Comparison of ENCODE assay signal across 13 cellular contexts in genomic region chr17:34163681-34164080, GRCh38.
DNase-seq lines count a peak whose midpoint lies in the region; ATAC-seq and TF ChIP-seq lines count a peak whose summit lies in the region.
"Had no signal": no experiment of that assay in that cellular context is flagged by ENCODE, and none has a peak within 500 bp of the region (broad histone marks: within the 10 kb centered on the region; RNA-seq: fewer than 3 reads in every experiment).

No MANE protein-coding gene starts in this region.

- ATAC-seq in HG02981 (IDR thresholded peaks at IDR 0.05; ENCODE audit: unreplicated experiment), result no peak
- ATAC-seq in HG03039 (IDR thresholded peaks at IDR 0.05; ENCODE audit: unreplicated experiment), result no peak

- peaks cover 0 to 69% (median 7%) of the 10 kb centered on the region in 3 donors for H3K27me3 ChIP-seq in stomach
- H3K27me3 ChIP-seq: BLaER1 had no signal

- TF ChIP-seq EP300 in stomach (IDR thresholded peaks at IDR 0.05), result no peak

- intact Hi-C loops in stomach (cut with DNase I; ENCODE audit: low total_unique reads), result loop anchor here (10.0 kb wide), 1 partner anchor 379 kb away; no protein-coding TSS in a partner anchor

- 27 to 33% (median 30%) methylated on average over 8 of the region's 8 CpGs for WGBS in stomach, 5 donors

- H3K4me3 ChIP-seq in fibroblast of the aortic adventitia (ENCODE audit: low read depth, low read length), result no peak overlapping the region
- H3K4me3 ChIP-seq in stomach, result no peak overlapping the region
- H3K4me3 ChIP-seq: BLaER1, HAP-1 had no signal

- H3K9me3 ChIP-seq in stomach, result no peaks in the 10 kb centered on the region
- H3K9me3 ChIP-seq: BLaER1, HAP-1 had no signal

- peak; percentile 25 for DNase-seq in NCI-H2227 (lab: John Stamatoyannopoulos, UW; ENCODE audit: unreplicated experiment)
- DNase-seq in NCI-H2227 treated with DMSO at 0.1 percent for 48 hours (lab: John Stamatoyannopoulos, UW), result no peak
- DNase-seq in OCI-M1 (lab: John Stamatoyannopoulos, UW), result peak; percentile 56
- DNase-seq in fibroblast of the aortic adventitia (ENCODE audit: low read depth), result peak; percentile 6
- no peak for DNase-seq in stomach
- no peak for DNase-seq in NCI-H1694 treated with DMSO at 0.1 percent for 48 hours (lab: John Stamatoyannopoulos, UW)
- DNase-seq: activated T-cell treated with anti-CD3 and anti-CD28 coated beads, Interleukin-2, amount 50 U/mL, for 24 hours; NCI-H524 treated with DMSO at 0.1 percent for 48 hours; stimulated activated CD4-positive, alpha-beta T cell treated with anti-CD3 and anti-CD28 coated beads, Interleukin-1b, Interleukin-23, amount 100 ng/mL, for 48 hours had no signal

- H3K27ac ChIP-seq in stomach, result no peak overlapping the region
- H3K27ac ChIP-seq: BLaER1 had no signal

- TF ChIP-seq POLR2A in stomach (IDR thresholded peaks at IDR 0.05), result no peak

- no peaks in the 10 kb centered on the region for H3K36me3 ChIP-seq in stomach
- H3K36me3 ChIP-seq: BLaER1, HAP-1 had no signal

- H3K4me1 ChIP-seq in stomach, result peaks cover 0 to 15% (median 10%) of the 10 kb centered on the region in 4 donors
- H3K4me1 ChIP-seq: BLaER1, HAP-1 had no signal

- TF ChIP-seq CTCF in fibroblast of the aortic adventitia (IDR thresholded peaks at IDR 0.05; ENCODE audit: insufficient read depth, low read length) (peak; percentile 31), stomach (IDR thresholded peaks at IDR 0.05) (peak in 4 of 7 experiments; percentile 10 to 23 (median 16))

Comparison
In these comparisons a context has a peak if more than half of its experiments do, and no peak if none do; other contexts are left out.
1. DNase-seq: peak in NCI-H2227 (single experiment), OCI-M1 (single experiment) and fibroblast of the aortic adventitia (single experiment); none in NCI-H2227 treated with DMSO at 0.1 percent for 48 hours (single experiment), stomach (single experiment) and NCI-H1694 treated with DMSO at 0.1 percent for 48 hours (single experiment).